ENCODE assay signal across 20 cellular contexts in genomic region chr3:47005212-47006144, GRCh38. TPM values are rescaled to one million over a fixed set of nuclear protein-coding genes. Genes with fewer than 3 reads are reported as not detected.
A peak's percentile ranks its signal among the peaks of the same experiment; 100 is the strongest.
DNase-seq lines count a peak whose midpoint lies in the region; ATAC-seq and TF ChIP-seq lines count a peak whose summit lies in the region.
"Had no signal": no experiment of that assay in that cellular context is flagged by ENCODE, and none has a peak within 500 bp of the region (broad histone marks: within the 10 kb centered on the region; RNA-seq: fewer than 3 reads in every experiment).

No MANE protein-coding gene starts in this region.

- peak; percentile 12 to 53 (median 50) for DNase-seq in right cardiac atrium
- DNase-seq in left ventricle myocardium superior = no peak
- DNase-seq in central memory CD8-positive, alpha-beta T cell (ENCODE audit: low spot score in 2 of 2) = no peak
- no peak for DNase-seq in naive B cell
- peak; percentile 23 to 76 for DNase-seq in upper lobe of left lung
- DNase-seq in NCI-H2107 (lab: John Stamatoyannopoulos, UW) = no peak
- no peak for DNase-seq in effector CD4-positive, alpha-beta T cell
- DNase-seq: amygdala; central memory CD4-positive, alpha-beta T cell; foreskin fibroblast; hippocampal formation; NCI-H1105 treated with DMSO at 0.1 percent for 48 hours; NCI-H526; stimulated activated naive CD8-positive, alpha-beta T cell treated with anti-CD3 and anti-CD28 coated beads, Interleukin-15, amount 100 ng/mL, for 72 hours had no signal

- no peak for TF ChIP-seq POLR2A in upper lobe of left lung (IDR thresholded peaks at IDR 0.05)

- intact Hi-C loops in right cardiac atrium (cut with DNase I) (loop anchor here in 2 of 4 donors (10.0 kb wide), 1 partner anchor 301 kb away; the partner anchor contains the start of gene TMIE (in 2 of the 2)), left ventricle myocardium superior (cut with micrococcal nuclease) (no loop called here)

- H3K4me3 ChIP-seq in right cardiac atrium (ENCODE audit: low read length) (no peak overlapping the region), upper lobe of left lung (no peak overlapping the region)
- H3K4me3 ChIP-seq: HAP-1, vagina had no signal

- no peak for TF ChIP-seq CTCF in upper lobe of left lung (IDR thresholded peaks at IDR 0.05)

- no peaks in the 10 kb centered on the region for H3K27me3 ChIP-seq in right cardiac atrium (ENCODE audit: control insufficient read depth, insufficient read depth)
- H3K27me3 ChIP-seq in upper lobe of left lung = no peaks in the 10 kb centered on the region
- H3K27me3 ChIP-seq: vagina had no signal

- no peak overlapping the region for H3K27ac ChIP-seq in right cardiac atrium (ENCODE audit: low read length)
- no peak overlapping the region for H3K27ac ChIP-seq in upper lobe of left lung
- H3K27ac ChIP-seq: vagina had no signal

- peaks cover 9 to 83% (median 69%) of the 10 kb centered on the region in 4 donors for H3K36me3 ChIP-seq in upper lobe of left lung

- H3K4me1 Mint-ChIP-seq in central memory CD8-positive, alpha-beta T cell = peaks cover 7% of the 10 kb centered on the region
- H3K4me1 Mint-ChIP-seq in naive B cell = peaks cover 4 to 12% (median 9%) of the 10 kb centered on the region in 3 donors

- H3K4me3 Mint-ChIP-seq in central memory CD8-positive, alpha-beta T cell = no peak overlapping the region
- no peak overlapping the region for H3K4me3 Mint-ChIP-seq in naive B cell
- H3K4me3 Mint-ChIP-seq: activated T-helper 17 cell treated with anti-CD3 and anti-CD28 coated beads, Interleukin-2, amount 50 U/mL, for 72 hours; mesothelial cell of epicardium; stimulated activated naive CD8-positive, alpha-beta T cell treated with anti-CD3 and anti-CD28 coated beads, Interleukin-15, amount 100 ng/mL, for 72 hours; WTC11 had no signal

- H3K36me3 Mint-ChIP-seq in central memory CD8-positive, alpha-beta T cell (ENCODE audit: insufficient read depth) = peaks cover 49% of the 10 kb centered on the region
- H3K36me3 Mint-ChIP-seq in naive B cell = no peaks in the 10 kb centered on the region

- no peak for ATAC-seq in right cardiac atrium
- no peak for ATAC-seq in left ventricle myocardium superior
- no peak for ATAC-seq in central memory CD8-positive, alpha-beta T cell (replicated peaks; ENCODE audit: extremely low read depth, poor library complexity, severe bottlenecking)
- no peak for ATAC-seq in naive B cell (ENCODE audit: low read depth in 2 of 2)
- ATAC-seq in upper lobe of left lung (ENCODE audit: low FRiP score in 2 of 2) = no peak
- no peak for ATAC-seq in HG03045 (IDR thresholded peaks at IDR 0.05; ENCODE audit: unreplicated experiment)
- ATAC-seq: activated T-helper 17 cell treated with anti-CD3 and anti-CD28 coated beads, Interleukin-2, amount 50 U/mL, for 72 hours; stimulated activated naive CD8-positive, alpha-beta T cell treated with anti-CD3 and anti-CD28 coated beads, Interleukin-15, amount 100 ng/mL, for 72 hours; WTC11 had no signal

- no peaks in the 10 kb centered on the region for H3K4me1 ChIP-seq in right cardiac atrium (ENCODE audit: control insufficient read depth, insufficient read depth, low read length)
- peaks cover 11 to 19% (median 14%) of the 10 kb centered on the region in 4 donors for H3K4me1 ChIP-seq in upper lobe of left lung
- H3K4me1 ChIP-seq: HAP-1 had no signal

- H3K27ac Mint-ChIP-seq in central memory CD8-positive, alpha-beta T cell (ENCODE audit: low read depth) = peak overlapping the region; percentile 54
- peak overlapping the region in 4 of 6 donors; percentile 63 to 79 (median 69) for H3K27ac Mint-ChIP-seq in naive B cell
- H3K27ac Mint-ChIP-seq: activated T-helper 17 cell treated with anti-CD3 and anti-CD28 coated beads, Interleukin-2, amount 50 U/mL, for 72 hours; mesothelial cell of epicardium; stimulated activated naive CD8-positive, alpha-beta T cell treated with anti-CD3 and anti-CD28 coated beads, Interleukin-15, amount 100 ng/mL, for 72 hours; WTC11 had no signal

- H3K9me3 Mint-ChIP-seq in central memory CD8-positive, alpha-beta T cell = no peaks in the 10 kb centered on the region
- no peaks in the 10 kb centered on the region for H3K9me3 Mint-ChIP-seq in naive B cell
- H3K9me3 Mint-ChIP-seq: activated T-helper 17 cell treated with anti-CD3 and anti-CD28 coated beads, Interleukin-2, amount 50 U/mL, for 72 hours; mesothelial cell of epicardium; stimulated activated naive CD8-positive, alpha-beta T cell treated with anti-CD3 and anti-CD28 coated beads, Interleukin-15, amount 100 ng/mL, for 72 hours; WTC11 had no signal

- WGBS in right cardiac atrium = 79% methylated on average over 32 of the region's 32 CpGs
- WGBS in upper lobe of left lung, 2 donors = 69 to 82% methylated on average over 17 to 26 of the region's 32 CpGs

- H3K27me3 Mint-ChIP-seq in central memory CD8-positive, alpha-beta T cell = no peaks in the 10 kb centered on the region
- no peaks in the 10 kb centered on the region for H3K27me3 Mint-ChIP-seq in naive B cell
- H3K27me3 Mint-ChIP-seq: activated T-helper 17 cell treated with anti-CD3 and anti-CD28 coated beads, Interleukin-2, amount 50 U/mL, for 72 hours; stimulated activated naive CD8-positive, alpha-beta T cell treated with anti-CD3 and anti-CD28 coated beads, Interleukin-15, amount 100 ng/mL, for 72 hours had no signal

- H3K9me3 ChIP-seq in right cardiac atrium (ENCODE audit: control insufficient read depth, low read length) (no peaks in the 10 kb centered on the region), upper lobe of left lung (no peaks in the 10 kb centered on the region)
- H3K9me3 ChIP-seq: HAP-1, vagina had no signal

- no peak for TF ChIP-seq EP300 in upper lobe of left lung (IDR thresholded peaks at IDR 0.05)

RNA-seq across cellular contexts. Expression of gene NBEAL2, which starts 26.0 kb away (rescaled TPM):
- total RNA-seq in right cardiac atrium = 10 to 100 TPM; 15.9 to 20.1 (median 17.3) TPM
- polyA plus RNA-seq in right cardiac atrium = 13.7 TPM
- total RNA-seq in left ventricle myocardium superior = 11.4 TPM
- polyA plus RNA-seq in naive B cell (ENCODE audit: low read depth in 6 of 6) = 1 to 10 TPM in 4 of 6 donors, under 1 TPM in 1, not detected in 1; 0.34 to 2.2 (median 1.5) TPM
- total RNA-seq in upper lobe of left lung = 100 to 1,000 TPM in 5 of 6 donors, 10 to 100 TPM in 1; 94.7 to 436 (median 163) TPM

RNA-seq across cellular contexts. Expression of gene CCDC12, which starts 28.9 kb away (rescaled TPM):
- total RNA-seq in right cardiac atrium (10 to 100 TPM; 31.2 to 37.7 (median 34.2) TPM), left ventricle myocardium superior (29.6 TPM), upper lobe of left lung (10 to 100 TPM; 42.3 to 93.2 (median 69.8) TPM)
- polyA plus RNA-seq in right cardiac atrium (58.0 TPM), naive B cell (ENCODE audit: low read depth in 6 of 6) (100 to 1,000 TPM; 119 to 157 (median 123) TPM)

Comparison
In these comparisons a context has a peak if more than half of its experiments do, and no peak if none do; other contexts are left out.
1. DNase-seq: peak in right cardiac atrium (3 of 3) and upper lobe of left lung (2 of 2); none in left ventricle myocardium superior (single experiment), central memory CD8-positive, alpha-beta T cell (0 of 2), naive B cell (single experiment), NCI-H2107 (single experiment) and effector CD4-positive, alpha-beta T cell (single experiment).